ENCODE assay signal across 8 cellular contexts in the genomic region with DNA sequence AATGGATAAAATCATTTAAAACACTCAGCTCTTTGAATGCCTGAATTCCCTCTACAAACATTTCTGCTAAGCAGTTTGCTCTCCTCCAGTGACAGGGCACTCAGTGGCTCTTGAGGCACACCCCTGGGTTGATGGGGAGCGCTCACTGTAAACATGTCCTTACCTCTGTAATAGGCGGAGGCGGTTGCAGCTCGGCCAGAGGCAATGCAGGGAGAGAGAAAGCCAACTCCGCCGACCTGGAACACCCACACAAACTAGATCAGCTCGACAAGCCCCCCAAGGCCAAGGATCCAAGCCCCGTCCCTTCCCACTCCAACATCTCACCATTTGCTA. TPM values are rescaled to one million over a fixed set of nuclear protein-coding genes. Genes with fewer than 3 reads are reported as not detected.
DNase-seq lines count a peak whose midpoint lies in the region; ATAC-seq and TF ChIP-seq lines count a peak whose summit lies in the region.

No MANE protein-coding gene starts in this region.

- ATAC-seq in CD4-positive, alpha-beta T cell (ENCODE audit: poor library complexity), result peak; percentile 30
- ATAC-seq in GM19397 (IDR thresholded peaks at IDR 0.05; ENCODE audit: unreplicated experiment) (peak; percentile 10), left lung (peak; percentile 66)

- H3K27me3 Mint-ChIP-seq in CD4-positive, alpha-beta T cell, result peaks cover 4% of the 10 kb centered on the region

- no peaks in the 10 kb centered on the region for H3K27me3 ChIP-seq in CD4-positive, alpha-beta T cell (ENCODE audit: control insufficient read depth, insufficient read depth, low read length)
- H3K27me3 ChIP-seq in HUES48 (ENCODE audit: control insufficient read depth, insufficient read depth, low read length), result no peaks in the 10 kb centered on the region
- H3K27me3 ChIP-seq in brain microvascular endothelial cell (replicated peaks), result no peaks in the 10 kb centered on the region
- H3K27me3 ChIP-seq in left lung, result no peaks in the 10 kb centered on the region
- no peaks in the 10 kb centered on the region for H3K27me3 ChIP-seq in thyroid gland

- TF ChIP-seq POLR2A in thyroid gland (IDR thresholded peaks at IDR 0.05), result no peak

- H3K36me3 ChIP-seq in HUES48 (ENCODE audit: control insufficient read depth, insufficient read depth, low read length) (peaks cover 19% of the 10 kb centered on the region), brain microvascular endothelial cell (replicated peaks) (peaks cover 2% of the 10 kb centered on the region), left lung (peaks cover 0 to 8% of the 10 kb centered on the region in 2 donors), thyroid gland (no peaks in the 10 kb centered on the region)

- peak overlapping the region; percentile 94 for H3K9ac ChIP-seq in HUES48 (ENCODE audit: low read depth, low read length)

- no peaks in the 10 kb centered on the region for H3K9me3 ChIP-seq in CD4-positive, alpha-beta T cell (ENCODE audit: control insufficient read depth, low read length)
- H3K9me3 ChIP-seq in HUES48 (ENCODE audit: control insufficient read depth, insufficient read depth, low read length) (no peaks in the 10 kb centered on the region), left lung (no peaks in the 10 kb centered on the region), thyroid gland (no peaks in the 10 kb centered on the region)

- peak overlapping the region; percentile 70 for H3K27ac ChIP-seq in CD4-positive, alpha-beta T cell (ENCODE audit: low read depth, low read length)
- H3K27ac ChIP-seq in HUES48 (ENCODE audit: low read depth, low read length) (peak overlapping the region; percentile 89), brain microvascular endothelial cell (peak overlapping the region; percentile 89), left lung (peak overlapping the region; percentile 45 to 69), thyroid gland (peak overlapping the region; percentile 4 to 65 (median 55))

- peak overlapping the region; percentile 95 for H3K4me3 Mint-ChIP-seq in CD4-positive, alpha-beta T cell

- intact Hi-C loops in CD4-positive, alpha-beta T cell (cut with DNase I, micrococcal nuclease), result loop anchor here (1.0 to 10.0 kb wide), 10 partner anchors 33 to 458 kb away; a partner anchor contains a TSS
- intact Hi-C loops in left lung (cut with DNase I) (no loop called here), thyroid gland (cut with DNase I) (loop anchor here (10.0 kb wide), 1 partner anchor 122 kb away; a partner anchor contains a TSS)

- TF ChIP-seq CTCF in CD4-positive, alpha-beta T cell (IDR thresholded peaks at IDR 0.05), result no peak
- TF ChIP-seq CTCF in brain microvascular endothelial cell (IDR thresholded peaks at IDR 0.05; ENCODE audit: low read depth, low read length, missing control alignments) (no peak), left lung (IDR thresholded peaks at IDR 0.05) (no peak), thyroid gland (IDR thresholded peaks at IDR 0.05) (no peak)

- no peaks in the 10 kb centered on the region for H3K9me3 Mint-ChIP-seq in CD4-positive, alpha-beta T cell

- in situ Hi-C loops in brain microvascular endothelial cell (cut with HindIII; ENCODE audit: low pct_ligation_motif_present, low sequenced_read_pairs), result no loop called here

- H3K4me1 Mint-ChIP-seq in CD4-positive, alpha-beta T cell (ENCODE audit: low read depth), result peaks cover 31% of the 10 kb centered on the region

- H3K4me3 ChIP-seq in HUES48 (ENCODE audit: low read depth, low read length) (peak overlapping the region; percentile 97), brain microvascular endothelial cell (ENCODE audit: low read depth, low read length) (peak overlapping the region; percentile 99), left lung (peak overlapping the region; percentile 81 to 94), thyroid gland (replicated peaks in 1 of 3) (peak overlapping the region; percentile 76 to 92 (median 84))

- H3K4me1 ChIP-seq in HUES48 (ENCODE audit: control insufficient read depth, insufficient read depth, low read length) (0 out of 2 replicates have a peak, but pooled peaks cover 2% of the 10 kb centered on the region), left lung (peaks cover 8 to 30% of the 10 kb centered on the region in 2 donors), thyroid gland (peaks cover 0 to 6% of the 10 kb centered on the region in 2 donors)

- WGBS in thyroid gland, 2 donors, result 0% methylated on average over 4 to 8 of the region's 8 CpGs

- POLR2A ChIA-PET in CD4-positive, alpha-beta T cell (lab: Charles Lee), result interaction anchor here (0.8 to 2.2 kb wide), 11 partner anchors 27 to 985 kb away, joined by 3 to 26 read pairs (median 6); a partner anchor contains a TSS

- H3K27ac Mint-ChIP-seq in CD4-positive, alpha-beta T cell, result peak overlapping the region; percentile 91

- H3K36me3 Mint-ChIP-seq in CD4-positive, alpha-beta T cell (ENCODE audit: low read depth), result peaks cover 23% of the 10 kb centered on the region

- DNase-seq in CD4-positive, alpha-beta T cell, result peak in 1 of 10 experiments; percentile 2
- no peak for DNase-seq in brain microvascular endothelial cell
- peak in 1 of 2 donors; percentile 40 for DNase-seq in left lung
- peak in 1 of 2 donors; percentile 1 for DNase-seq in thyroid gland
- no peak for DNase-seq in islet precursor cell
- DNase-seq in SHP77 treated with DMSO at 0.1 percent for 48 hours (lab: John Stamatoyannopoulos, UW), result no peak

- CTCF ChIA-PET in CD4-positive, alpha-beta T cell (lab: Charles Lee), result interaction anchor here (1.1 to 1.4 kb wide), 2 partner anchors 140 to 583 kb away, joined by 3 to 7 read pairs; a partner anchor contains a TSS

RNA-seq across cellular contexts. Expression of a gene that starts 0.3 kb away (rescaled TPM):
- 10 to 100 TPM; 14.2 to 15.6 TPM for total RNA-seq in CD4-positive, alpha-beta T cell
- total RNA-seq in left lung, result 10 to 100 TPM; 18.8 to 27.1 TPM
- 10 to 100 TPM; 17.5 to 31.0 (median 22.5) TPM for total RNA-seq in thyroid gland

RNA-seq across cellular contexts. Expression of a gene that starts 33.9 kb away (rescaled TPM):
- not detected for total RNA-seq in CD4-positive, alpha-beta T cell
- total RNA-seq in left lung (10 to 100 TPM in 1 of 2 donors, 1 to 10 TPM in 1; 1.6 to 12.1 TPM), thyroid gland (1 to 10 TPM in 2 of 4 donors, under 1 TPM in 1, not detected in 1; 0.40 to 2.6 (median 1.9) TPM)

RNA-seq across cellular contexts. Expression of a gene that starts 34.4 kb away (rescaled TPM):
- total RNA-seq in CD4-positive, alpha-beta T cell, result 1 to 10 TPM; 6.9 to 9.6 TPM
- 10 to 100 TPM; 42.0 to 45.4 TPM for total RNA-seq in left lung
- 10 to 100 TPM; 56.9 to 96.1 (median 65.3) TPM for total RNA-seq in thyroid gland

Comparison
In these comparisons a context has a peak if more than half of its experiments do, and no peak if none do; other contexts are left out.
1. ATAC-seq: peak in every context shown above with its lines; median percentile 66 in left lung; 30 in CD4-positive, alpha-beta T cell; 10 in GM19397.
2. RNA of a gene that starts 34.4 kb away (total RNA-seq): 56.9 to 96.1 TPM in thyroid gland and 42.0 to 45.4 TPM in left lung; 6.9 to 9.6 TPM in CD4-positive, alpha-beta T cell; every median in the first group is over 4 times any median in the second.
3. intact Hi-C loops: an anchor here in CD4-positive, alpha-beta T cell (1.0 to 10.0 kb wide) and thyroid gland (10.0 kb wide); none called in left lung.
4. Peak in every context shown above with its lines, with median percentiles within 50 percentile points of each other: H3K27ac ChIP-seq and H3K4me3 ChIP-seq.